Comparison of ENCODE assay signal across 10 cellular contexts in genomic region chr1:163875214-163875926, GRCh38.
DNase-seq lines count a peak whose midpoint lies in the region; ATAC-seq, FAIRE-seq and TF ChIP-seq lines count a peak whose summit lies in the region.
"Had no signal": no experiment of that assay in that cellular context is flagged by ENCODE, and none has a peak within 500 bp of the region (broad histone marks: within the 10 kb centered on the region; RNA-seq: fewer than 3 reads in every experiment).

No MANE protein-coding gene starts in this region.

- no peak for TF ChIP-seq CTCF in A673 (conservative IDR thresholded peaks at IDR 0.05; ENCODE audit: low read depth, low read length)
- TF ChIP-seq CTCF in D721Med (IDR thresholded peaks at IDR 0.05; ENCODE audit: insufficient read depth, missing control alignments) = no peak

- FAIRE-seq in D721Med (lab: Jason Lieb, UNC) = no peak

- peaks cover 24% of the 10 kb centered on the region for H3K4me1 ChIP-seq in A673 (ENCODE audit: insufficient read depth, low read length, poor library complexity, severe bottlenecking)
- no peaks in the 10 kb centered on the region for H3K4me1 ChIP-seq in duodenal mucosa (ENCODE audit: control insufficient read depth in 1 of 2, insufficient read depth in 2 of 2, low read length in 2 of 2)
- H3K4me1 ChIP-seq in mucosa of rectum (ENCODE audit: control insufficient read depth in 2 of 2, insufficient read depth in 2 of 2, low read length in 2 of 2) = no peaks in the 10 kb centered on the region

- BruUV-seq in A673 (replicated peaks; lab: Mats Ljungman, UMichigan) = no TSS peak

- H3K36me3 ChIP-seq in A673 (ENCODE audit: insufficient read depth, low read length, poor library complexity, severe bottlenecking) (no peaks in the 10 kb centered on the region), duodenal mucosa (ENCODE audit: control insufficient read depth in 1 of 2, insufficient read depth in 2 of 2, low read length in 2 of 2) (no peaks in the 10 kb centered on the region), mucosa of rectum (ENCODE audit: control insufficient read depth in 2 of 2, insufficient read depth in 2 of 2, low read length in 2 of 2) (no peaks in the 10 kb centered on the region)

- H3K4me3 ChIP-seq in A673 (ENCODE audit: low read depth, low read length, poor library complexity, severe bottlenecking) = no peak overlapping the region
- peak overlapping the region in 1 of 2 donors; percentile 8 for H3K4me3 ChIP-seq in duodenal mucosa (ENCODE audit: low read depth in 1 of 2, low read length in 2 of 2)
- H3K4me3 ChIP-seq in mucosa of rectum (ENCODE audit: low read length in 2 of 2) = no peak overlapping the region

- peaks cover 15% of the 10 kb centered on the region for H3K9me3 Mint-ChIP-seq in activated CD8-positive, alpha-beta T cell treated with anti-CD3 and anti-CD28 coated beads, Interleukin-2, amount 10 ng/mL, durations not matched to agents 7 days and 5 days (ENCODE audit: insufficient read depth)

- H3K27ac ChIP-seq in A673 (ENCODE audit: low read depth, low read length, poor library complexity, severe bottlenecking) (peak overlapping the region; percentile 53), duodenal mucosa (ENCODE audit: low read depth, low read length) (peak overlapping the region; percentile 39), mucosa of rectum (ENCODE audit: low read depth in 2 of 2, low read length in 2 of 2) (peak overlapping the region; percentile 52 to 64)

- H3K36me3 Mint-ChIP-seq in activated CD8-positive, alpha-beta T cell treated with anti-CD3 and anti-CD28 coated beads, Interleukin-2, amount 10 ng/mL, durations not matched to agents 7 days and 5 days (ENCODE audit: low read depth) = no peaks in the 10 kb centered on the region
- H3K36me3 Mint-ChIP-seq: CD4-positive, CD25-positive, alpha-beta regulatory T cell had no signal

- DNase-seq in A673 (ENCODE audit: low spot score) (peak; percentile 73), M059J (ENCODE audit: low read depth) (peak; percentile 78), foreskin melanocyte (no peak), D721Med (ENCODE audit: insufficient read length, low spot score) (no peak)
- no peak for DNase-seq in activated CD8-positive, alpha-beta T cell treated with anti-CD3 and anti-CD28 coated beads, Interleukin-2, amount 10 ng/mL, durations not matched to agents 7 days and 5 days
- DNase-seq: activated CD4-positive, alpha-beta T cell treated with anti-CD3 and anti-CD28 coated beads for 36 hours; CD4-positive, CD25-positive, alpha-beta regulatory T cell had no signal

- intact Hi-C loops in A673 (cut with micrococcal nuclease; ENCODE audit: unreplicated experiment) = no loop called here

- no peaks in the 10 kb centered on the region for H3K4me1 Mint-ChIP-seq in activated CD8-positive, alpha-beta T cell treated with anti-CD3 and anti-CD28 coated beads, Interleukin-2, amount 10 ng/mL, durations not matched to agents 7 days and 5 days (ENCODE audit: low read depth)
- H3K4me1 Mint-ChIP-seq: activated CD4-positive, alpha-beta T cell treated with anti-CD3 and anti-CD28 coated beads for 36 hours; CD4-positive, CD25-positive, alpha-beta regulatory T cell had no signal

- POLR2A ChIA-PET in A673 (lab: Charles Lee; ENCODE audit: low non-redundant PET) = no interaction called here
- POLR2A ChIA-PET in activated CD8-positive, alpha-beta T cell treated with anti-CD3 and anti-CD28 coated beads, Interleukin-2, amount 10 ng/mL, durations not matched to agents 7 days and 5 days (lab: Charles Lee) = no interaction called here

- H3K27ac Mint-ChIP-seq in activated CD8-positive, alpha-beta T cell treated with anti-CD3 and anti-CD28 coated beads, Interleukin-2, amount 10 ng/mL, durations not matched to agents 7 days and 5 days = no peak overlapping the region
- H3K27ac Mint-ChIP-seq: activated CD4-positive, alpha-beta T cell treated with anti-CD3 and anti-CD28 coated beads for 36 hours; CD4-positive, CD25-positive, alpha-beta regulatory T cell had no signal

- H3K27me3 ChIP-seq in A673 (replicated peaks; ENCODE audit: insufficient read depth, low read depth, low read length, poor library complexity) = no peaks in the 10 kb centered on the region
- no peaks in the 10 kb centered on the region for H3K27me3 ChIP-seq in duodenal mucosa (ENCODE audit: control insufficient read depth in 1 of 2, insufficient read depth in 2 of 2, low read length in 2 of 2)
- no peaks in the 10 kb centered on the region for H3K27me3 ChIP-seq in mucosa of rectum (ENCODE audit: control insufficient read depth in 2 of 2, insufficient read depth in 2 of 2, low read length in 2 of 2)

- CTCF ChIA-PET in A673 (lab: Charles Lee) = interaction anchor here (0.5 kb wide), 1 partner anchor 351 kb away, joined by 5 read pairs; no protein-coding TSS in a partner anchor
- CTCF ChIA-PET in activated CD8-positive, alpha-beta T cell treated with anti-CD3 and anti-CD28 coated beads, Interleukin-2, amount 10 ng/mL, durations not matched to agents 7 days and 5 days (lab: Charles Lee) = no interaction called here

- H3K27me3 Mint-ChIP-seq in activated CD8-positive, alpha-beta T cell treated with anti-CD3 and anti-CD28 coated beads, Interleukin-2, amount 10 ng/mL, durations not matched to agents 7 days and 5 days (ENCODE audit: low read depth) = no peaks in the 10 kb centered on the region
- H3K27me3 Mint-ChIP-seq: activated CD4-positive, alpha-beta T cell treated with anti-CD3 and anti-CD28 coated beads for 36 hours; CD4-positive, CD25-positive, alpha-beta regulatory T cell had no signal

- H3K9me3 ChIP-seq in A673 (ENCODE audit: low read depth, low read length, poor library complexity, severe bottlenecking) (no peaks in the 10 kb centered on the region), duodenal mucosa (ENCODE audit: control insufficient read depth in 1 of 2, low read length in 2 of 2) (no peaks in the 10 kb centered on the region), mucosa of rectum (ENCODE audit: control insufficient read depth in 2 of 2, low read length in 2 of 2) (no peaks in the 10 kb centered on the region)

- no peak overlapping the region for H3K4me3 Mint-ChIP-seq in activated CD8-positive, alpha-beta T cell treated with anti-CD3 and anti-CD28 coated beads, Interleukin-2, amount 10 ng/mL, durations not matched to agents 7 days and 5 days
- H3K4me3 Mint-ChIP-seq: activated CD4-positive, alpha-beta T cell treated with anti-CD3 and anti-CD28 coated beads for 36 hours; CD4-positive, CD25-positive, alpha-beta regulatory T cell had no signal

- H3K9ac ChIP-seq in duodenal mucosa (ENCODE audit: low read depth in 1 of 2, low read length in 2 of 2) (no peak overlapping the region), mucosa of rectum (ENCODE audit: low read depth in 1 of 2, low read length in 2 of 2) (no peak overlapping the region)

- ATAC-seq in HG03108 (IDR thresholded peaks at IDR 0.05; ENCODE audit: unreplicated experiment) = no peak
- ATAC-seq in activated CD8-positive, alpha-beta T cell treated with anti-CD3 and anti-CD28 coated beads, Interleukin-2, amount 10 ng/mL, durations not matched to agents 7 days and 5 days = no peak
- ATAC-seq: activated CD4-positive, alpha-beta T cell treated with anti-CD3 and anti-CD28 coated beads for 36 hours had no signal

Comparison
In these comparisons a context has a peak if more than half of its experiments do, and no peak if none do; other contexts are left out.
1. DNase-seq: peak in A673 (single experiment) and M059J (single experiment); none in foreskin melanocyte (single experiment), activated CD8-positive, alpha-beta T cell treated with anti-CD3 and anti-CD28 coated beads, Interleukin-2, amount 10 ng/mL, durations not matched to agents 7 days and 5 days (single experiment) and D721Med (single experiment).
2. Peak in every context shown above with its lines, with median percentiles within 50 percentile points of each other: H3K27ac ChIP-seq.